30 cellular contexts compared by ENCODE assay signal in genomic region chrY:14822196-14822595, GRCh38.
DNase-seq lines count a peak whose midpoint lies in the region; ATAC-seq and TF ChIP-seq lines count a peak whose summit lies in the region.
"Had no signal": no experiment of that assay in that cellular context is flagged by ENCODE, and none has a peak within 500 bp of the region (broad histone marks: within the 10 kb centered on the region; RNA-seq: fewer than 3 reads in every experiment).

No MANE protein-coding gene starts in this region.

- no peaks in the 10 kb centered on the region for H3K9me3 ChIP-seq in mesenchymal stem cell (ENCODE audit: control insufficient read depth, low read length)
- H3K9me3 ChIP-seq: breast epithelium, gastroesophageal sphincter, Peyer's patch, transverse colon had no signal

- H2BK15ac ChIP-seq in mesenchymal stem cell (ENCODE audit: low read depth, poor library complexity, severe bottlenecking) = no peak overlapping the region

- H3K9ac ChIP-seq in mesenchymal stem cell (ENCODE audit: low read length) = no peak overlapping the region

- intact Hi-C loops in natural killer cell (cut with micrococcal nuclease) = no loop called here

- no peak overlapping the region for H3K23ac ChIP-seq in mesenchymal stem cell (ENCODE audit: low read length in 2 of 2)

- H3K4me3 ChIP-seq in choroid plexus epithelial cell (ENCODE audit: low read depth, low read length) (no peak overlapping the region), mesenchymal stem cell (ENCODE audit: insufficient read depth in 1 of 2, low read depth in 1 of 2, low read length in 2 of 2) (no peak overlapping the region)
- H3K4me3 ChIP-seq: breast epithelium, gastroesophageal sphincter, GM23338, Peyer's patch, transverse colon had no signal

- H3K4me3 Mint-ChIP-seq in natural killer cell = no peak overlapping the region
- H3K4me3 Mint-ChIP-seq: activated CD4-positive, alpha-beta memory T cell treated with anti-CD3 and anti-CD28 coated beads for 36 hours; activated naive CD4-positive, alpha-beta T cell treated with anti-CD3 and anti-CD28 coated beads, Interleukin-2, amount 10 ng/mL, durations not matched to agents 7 days and 5 days; CD14-positive monocyte; effector memory CD8-positive, alpha-beta T cell; GM23338; IgD-negative memory B cell; stimulated activated naive CD8-positive, alpha-beta T cell treated with anti-CD3 and anti-CD28 coated beads, Interleukin-15, amount 100 ng/mL, for 72 hours had no signal

- H3K4me2 ChIP-seq in mesenchymal stem cell (ENCODE audit: low read length, poor library complexity, severe bottlenecking) = no peak overlapping the region
- H3K4me2 ChIP-seq: GM23338 had no signal

- H3K4ac ChIP-seq in mesenchymal stem cell (ENCODE audit: low read depth in 1 of 2, low read length in 2 of 2) = no peak overlapping the region

- no peaks in the 10 kb centered on the region for H3K4me1 ChIP-seq in mesenchymal stem cell (ENCODE audit: control insufficient read depth, insufficient read depth, low read depth, low read length)
- H3K4me1 ChIP-seq: breast epithelium, gastroesophageal sphincter, Peyer's patch, transverse colon had no signal

- no peaks in the 10 kb centered on the region for H3K36me3 Mint-ChIP-seq in natural killer cell
- H3K36me3 Mint-ChIP-seq: activated CD4-positive, alpha-beta memory T cell treated with anti-CD3 and anti-CD28 coated beads for 36 hours; activated naive CD4-positive, alpha-beta T cell treated with anti-CD3 and anti-CD28 coated beads, Interleukin-2, amount 10 ng/mL, durations not matched to agents 7 days and 5 days; CD14-positive monocyte; IgD-negative memory B cell had no signal

- DNase-seq in G401 (ENCODE audit: low spot score) (peak; percentile 15), choroid plexus epithelial cell (ENCODE audit: low read depth) (peak; percentile 84), mesenchymal stem cell (peak; percentile 2), superior temporal gyrus (ENCODE audit: extremely low spot score) (peak; percentile 71), NCI-H1105 treated with DMSO at 0.1 percent for 48 hours (lab: John Stamatoyannopoulos, UW) (no peak), natural killer cell (no peak), NCI-H146 treated with DMSO at 0.1 percent for 48 hours (lab: John Stamatoyannopoulos, UW; ENCODE audit: unreplicated experiment) (no peak)
- DNase-seq: activated CD4-positive, alpha-beta memory T cell treated with anti-CD3 and anti-CD28 coated beads for 36 hours; activated CD8-positive, alpha-beta memory T cell treated with anti-CD3 and anti-CD28 coated beads, Interleukin-2, amount 50 U/mL, for 48 hours; activated naive CD4-positive, alpha-beta T cell treated with anti-CD3 and anti-CD28 coated beads, Interleukin-2, amount 10 ng/mL, durations not matched to agents 7 days and 5 days; amniotic stem cell; DND-41; effector memory CD8-positive, alpha-beta T cell; left colon; mesendoderm; NCI-H1092 treated with DMSO at 0.1 percent for 48 hours; NCI-H2081; NCI-H226; NCI-H69; Peyer's patch; small intestine; stimulated activated naive CD8-positive, alpha-beta T cell treated with anti-CD3 and anti-CD28 coated beads, Interleukin-15, amount 100 ng/mL, for 72 hours; transverse colon had no signal

- no peaks in the 10 kb centered on the region for H3K79me1 ChIP-seq in mesenchymal stem cell (replicated peaks; ENCODE audit: low read length, poor library complexity, severe bottlenecking)

- H3K27ac ChIP-seq in mesenchymal stem cell (ENCODE audit: low read length, poor library complexity, severe bottlenecking) = no peak overlapping the region
- H3K27ac ChIP-seq: breast epithelium, gastroesophageal sphincter, Peyer's patch, transverse colon had no signal

- H3K9me3 Mint-ChIP-seq in natural killer cell = peaks cover 0 to 6% of the 10 kb centered on the region in 2 donors
- H3K9me3 Mint-ChIP-seq: activated CD4-positive, alpha-beta memory T cell treated with anti-CD3 and anti-CD28 coated beads for 36 hours; effector memory CD8-positive, alpha-beta T cell; GM23338; IgD-negative memory B cell; stimulated activated naive CD8-positive, alpha-beta T cell treated with anti-CD3 and anti-CD28 coated beads, Interleukin-15, amount 100 ng/mL, for 72 hours had no signal

- H3K36me3 ChIP-seq in mesenchymal stem cell (ENCODE audit: control insufficient read depth in 1 of 2, insufficient read depth in 2 of 2, low read depth in 1 of 2, low read length in 2 of 2) = no peaks in the 10 kb centered on the region
- H3K36me3 ChIP-seq: breast epithelium, gastroesophageal sphincter, Peyer's patch, transverse colon had no signal

- ATAC-seq in natural killer cell = no peak
- ATAC-seq: activated CD4-positive, CD25-positive, alpha-beta regulatory T cell treated with anti-CD3 and anti-CD28 coated beads, Interleukin-2, amount 50 U/mL, for 24 hours; effector memory CD8-positive, alpha-beta T cell; esophagus mucosa; gastroesophageal sphincter; GM23338; left colon; stimulated activated naive CD8-positive, alpha-beta T cell treated with anti-CD3 and anti-CD28 coated beads, Interleukin-15, amount 100 ng/mL, for 72 hours had no signal

- in situ Hi-C loops in G401 (cut with HindIII; ENCODE audit: low sequenced_read_pairs) = no loop called here

- H2AK5ac ChIP-seq in mesenchymal stem cell (ENCODE audit: low read length, severe bottlenecking) = no peak overlapping the region

- no peaks in the 10 kb centered on the region for H3K27me3 ChIP-seq in mesenchymal stem cell (ENCODE audit: control insufficient read depth in 1 of 2, insufficient read depth in 1 of 2, low read length in 2 of 2)
- H3K27me3 ChIP-seq: breast epithelium, gastroesophageal sphincter, Peyer's patch, transverse colon had no signal

- no CpG with 5 or more reads among the region's 2 CpGs for WGBS in mesenchymal stem cell

- H2AFZ ChIP-seq in mesenchymal stem cell (ENCODE audit: low read depth, low read length) = no peak overlapping the region
- H2AFZ ChIP-seq: GM23338 had no signal

- no peak overlapping the region for H3K18ac ChIP-seq in mesenchymal stem cell (ENCODE audit: low read depth in 1 of 2, low read length in 2 of 2)

- H2BK120ac ChIP-seq in mesenchymal stem cell (ENCODE audit: low read depth, low read length) = no peak overlapping the region

- no peak overlapping the region for H3K14ac ChIP-seq in mesenchymal stem cell (ENCODE audit: low read length in 2 of 2)

- no peaks in the 10 kb centered on the region for H3K4me1 Mint-ChIP-seq in natural killer cell
- H3K4me1 Mint-ChIP-seq: activated naive CD4-positive, alpha-beta T cell treated with anti-CD3 and anti-CD28 coated beads, Interleukin-2, amount 10 ng/mL, durations not matched to agents 7 days and 5 days; CD14-positive monocyte; GM23338; IgD-negative memory B cell; stimulated activated naive CD8-positive, alpha-beta T cell treated with anti-CD3 and anti-CD28 coated beads, Interleukin-15, amount 100 ng/mL, for 72 hours had no signal

- no peak overlapping the region for H4K91ac ChIP-seq in mesenchymal stem cell (ENCODE audit: low read length)

- no peak overlapping the region for H2BK5ac ChIP-seq in mesenchymal stem cell (ENCODE audit: low read depth, low read length, poor library complexity, severe bottlenecking)

- H3K27ac Mint-ChIP-seq in natural killer cell = no peak overlapping the region
- H3K27ac Mint-ChIP-seq: activated CD4-positive, alpha-beta memory T cell treated with anti-CD3 and anti-CD28 coated beads for 36 hours; activated naive CD4-positive, alpha-beta T cell treated with anti-CD3 and anti-CD28 coated beads, Interleukin-2, amount 10 ng/mL, durations not matched to agents 7 days and 5 days; CD14-positive monocyte; effector memory CD8-positive, alpha-beta T cell; GM23338; IgD-negative memory B cell; stimulated activated naive CD8-positive, alpha-beta T cell treated with anti-CD3 and anti-CD28 coated beads, Interleukin-15, amount 100 ng/mL, for 72 hours had no signal

- H4K8ac ChIP-seq in mesenchymal stem cell (ENCODE audit: low read length) = no peak overlapping the region

- TF ChIP-seq CTCF in choroid plexus epithelial cell (conservative IDR thresholded peaks at IDR 0.05; ENCODE audit: low read depth, low read length) (no peak), natural killer cell (IDR thresholded peaks at IDR 0.05) (no peak)

- no peaks in the 10 kb centered on the region for H3K27me3 Mint-ChIP-seq in natural killer cell (ENCODE audit: low read depth in 2 of 2)
- H3K27me3 Mint-ChIP-seq: activated CD4-positive, alpha-beta memory T cell treated with anti-CD3 and anti-CD28 coated beads for 36 hours; activated naive CD4-positive, alpha-beta T cell treated with anti-CD3 and anti-CD28 coated beads, Interleukin-2, amount 10 ng/mL, durations not matched to agents 7 days and 5 days; effector memory CD8-positive, alpha-beta T cell; IgD-negative memory B cell; stimulated activated naive CD8-positive, alpha-beta T cell treated with anti-CD3 and anti-CD28 coated beads, Interleukin-15, amount 100 ng/mL, for 72 hours had no signal

- no peak overlapping the region for H2BK12ac ChIP-seq in mesenchymal stem cell (ENCODE audit: low read length in 2 of 2)

Comparison
In these comparisons a context has a peak if more than half of its experiments do, and no peak if none do; other contexts are left out.
1. DNase-seq: peak in G401 (single experiment), choroid plexus epithelial cell (single experiment), mesenchymal stem cell (single experiment) and superior temporal gyrus (single experiment); none in NCI-H1105 treated with DMSO at 0.1 percent for 48 hours (single experiment), natural killer cell (single experiment) and NCI-H146 treated with DMSO at 0.1 percent for 48 hours (single experiment).